16 cellular contexts compared by ENCODE assay signal in genomic region chr2:226187601-226188000, GRCh38.
A peak's percentile ranks its signal among the peaks of the same experiment; 100 is the strongest.
DNase-seq lines count a peak whose midpoint lies in the region.
"Had no signal": no experiment of that assay in that cellular context is flagged by ENCODE, and none has a peak within 500 bp of the region (broad histone marks: within the 10 kb centered on the region; RNA-seq: fewer than 3 reads in every experiment).

No MANE protein-coding gene starts in this region.

- H4K91ac ChIP-seq in neuronal stem cell (ENCODE audit: low read depth, low read length, poor library complexity) = no peak overlapping the region

- no peak overlapping the region for H2BK120ac ChIP-seq in neuronal stem cell (ENCODE audit: low read depth, low read length)

- H3K36me3 ChIP-seq in MG63 (no peaks in the 10 kb centered on the region), neuronal stem cell (replicated peaks in 1 of 2; ENCODE audit: control insufficient read depth in 2 of 2, insufficient read depth in 2 of 2, low read length in 2 of 2) (no peaks in the 10 kb centered on the region)
- H3K36me3 ChIP-seq: neutrophil, vagina had no signal

- 0 out of 2 replicates have a peak, but pooled peaks cover under 1% of the 10 kb centered on the region for H3K9me3 ChIP-seq in MG63
- peaks cover 0 to 2% of the 10 kb centered on the region in 2 donors for H3K9me3 ChIP-seq in neuronal stem cell (replicated peaks in 1 of 2; ENCODE audit: control insufficient read depth in 2 of 2, insufficient read depth in 1 of 2, low read depth in 1 of 2, low read length in 2 of 2)
- H3K9me3 ChIP-seq: neutrophil, vagina had no signal

- H3K4me1 ChIP-seq in neuronal stem cell (ENCODE audit: control insufficient read depth in 2 of 2, insufficient read depth in 1 of 2, low read depth in 1 of 2, low read length in 2 of 2) = peaks cover 6 to 14% of the 10 kb centered on the region in 2 donors

- H3K27ac ChIP-seq in epithelial cell of prostate = peak overlapping the region; percentile 97
- H3K27ac ChIP-seq in neuronal stem cell (replicated peaks; ENCODE audit: low read length) = no peak overlapping the region
- H3K27ac ChIP-seq: neutrophil, vagina had no signal

- no peak overlapping the region for H2BK12ac ChIP-seq in neuronal stem cell (ENCODE audit: low read length)

- H3K4me3 ChIP-seq in MG63 (no peak overlapping the region), neuronal stem cell (ENCODE audit: low read length in 2 of 2) (no peak overlapping the region)
- H3K4me3 ChIP-seq: smooth muscle cell, vagina had no signal

- H3K18ac ChIP-seq in neuronal stem cell (ENCODE audit: low read length) = no peak overlapping the region

- DNase-seq in AG20443 (ENCODE audit: low spot score) (peak; percentile 57), MG63 (peak; percentile 76), epithelial cell of prostate (ENCODE audit: low read depth, low spot score) (no peak), neuronal stem cell (ENCODE audit: low spot score) (no peak), foreskin melanocyte (no peak), NOMO-1 treated with DMSO at 0.1 percent for 48 hours (lab: John Stamatoyannopoulos, UW; ENCODE audit: unreplicated experiment) (no peak), ACHN (no peak), NK-92 (lab: John Stamatoyannopoulos, UW; ENCODE audit: unreplicated experiment) (no peak)
- DNase-seq: activated CD8-positive, alpha-beta memory T cell treated with anti-CD3 and anti-CD28 coated beads for 24 hours; amygdala; CD4-positive, alpha-beta T cell; MM.1S; stimulated activated naive CD4-positive, alpha-beta T cell treated with Interleukin-2 at 50 U/mL for 16 hours had no signal

- H2AK5ac ChIP-seq in neuronal stem cell (ENCODE audit: low read depth, low read length) = no peak overlapping the region

- H3K27me3 ChIP-seq in MG63 (no peaks in the 10 kb centered on the region), neuronal stem cell (ENCODE audit: control insufficient read depth in 3 of 3, insufficient read depth in 3 of 3, low read depth in 1 of 3, low read length in 3 of 3) (no peaks in the 10 kb centered on the region)
- H3K27me3 ChIP-seq: neutrophil, vagina had no signal

- H3K9ac ChIP-seq in neuronal stem cell (ENCODE audit: low read depth, low read length, poor library complexity) = no peak overlapping the region

- no peak overlapping the region for H3K4me2 ChIP-seq in neuronal stem cell (ENCODE audit: insufficient read depth, low read length, poor library complexity, severe bottlenecking)
- H3K4me2 ChIP-seq: smooth muscle cell had no signal

- no peak overlapping the region for H3K14ac ChIP-seq in neuronal stem cell (ENCODE audit: low read length)

- no peak overlapping the region for H2BK5ac ChIP-seq in neuronal stem cell (ENCODE audit: low read length)

- H3K4ac ChIP-seq in neuronal stem cell (ENCODE audit: low read length) = no peak overlapping the region

- no peak overlapping the region for H4K8ac ChIP-seq in neuronal stem cell (ENCODE audit: low read depth, low read length)

- no peak overlapping the region for H2BK15ac ChIP-seq in neuronal stem cell (ENCODE audit: low read length)

- in situ Hi-C loops in ACHN (cut with HindIII; ENCODE audit: low pct_ligation_motif_present, low pct_unique_long_range_greater_than_20kb, low sequenced_read_pairs) = no loop called here

- H3K23ac ChIP-seq in neuronal stem cell (ENCODE audit: low read depth, low read length, poor library complexity) = no peak overlapping the region

- no peaks in the 10 kb centered on the region for H3K79me1 ChIP-seq in neuronal stem cell (ENCODE audit: low read depth, low read length)

- no CpG with 5 or more reads among the region's 3 CpGs for WGBS in neuronal stem cell (ENCODE audit: extremely low coverage in 2 of 2, insufficient read length in 2 of 2, insufficient replicate concordance in 1 of 2), 2 donors

- peak overlapping the region; percentile 51 for H2AFZ ChIP-seq in neuronal stem cell (ENCODE audit: low read length)

Comparison
In these comparisons a context has a peak if more than half of its experiments do, and no peak if none do; other contexts are left out.
1. DNase-seq: peak in AG20443 (single experiment) and MG63 (single experiment); none in epithelial cell of prostate (single experiment), neuronal stem cell (single experiment), foreskin melanocyte (single experiment), NOMO-1 treated with DMSO at 0.1 percent for 48 hours (single experiment), ACHN (single experiment) and NK-92 (single experiment).